ENCODE assay signal across 17 cellular contexts in genomic region chr11:132430352-132431091, GRCh38.
A peak's percentile ranks its signal among the peaks of the same experiment; 100 is the strongest.
DNase-seq lines count a peak whose midpoint lies in the region; ATAC-seq and TF ChIP-seq lines count a peak whose summit lies in the region.
"Had no signal": no experiment of that assay in that cellular context is flagged by ENCODE, and none has a peak within 500 bp of the region (broad histone marks: within the 10 kb centered on the region; RNA-seq: fewer than 3 reads in every experiment).

No MANE protein-coding gene starts in this region.

- H3K36me3 ChIP-seq in BLaER1 (no peaks in the 10 kb centered on the region), HEK293 (ENCODE audit: control insufficient read depth in 2 of 2, insufficient read depth in 1 of 2, low read length in 2 of 2) (no peaks in the 10 kb centered on the region), SK-N-SH (replicated peaks in 1 of 2; ENCODE audit: control insufficient read depth in 1 of 2, insufficient read depth in 2 of 2, low read length in 1 of 2) (no peaks in the 10 kb centered on the region), neural cell (ENCODE audit: insufficient read depth, low read length) (no peaks in the 10 kb centered on the region)
- H3K36me3 ChIP-seq: gastrocnemius medialis, thoracic aorta, WERI-Rb-1 had no signal

- no peaks in the 10 kb centered on the region for H3K36me3 Mint-ChIP-seq in activated T-cell treated with anti-CD3 and anti-CD28 coated beads, Interleukin-2, amount 50 U/mL, for 4 hours (ENCODE audit: insufficient read depth)

- no peaks in the 10 kb centered on the region for H3K9me3 Mint-ChIP-seq in activated T-cell treated with anti-CD3 and anti-CD28 coated beads, Interleukin-2, amount 50 U/mL, for 4 hours

- H3K27ac ChIP-seq in BLaER1 (no peak overlapping the region), HEK293 (ENCODE audit: extremely low read depth, low read depth, low read length) (peak overlapping the region; percentile 17; the same call in 1 of the 2 replicates), SK-N-SH (ENCODE audit: low read depth in 2 of 2, low read length in 1 of 2) (peak overlapping the region in 1 of 2 experiments; percentile 60; a peak in 2 of 4 replicates), neural cell (ENCODE audit: low read length) (peak overlapping the region; percentile 36)
- H3K27ac ChIP-seq: body of pancreas, gastrocnemius medialis, SK-N-MC, thoracic aorta, WERI-Rb-1 had no signal

- H4K20me1 ChIP-seq in BLaER1: no peaks in the 10 kb centered on the region
- no peaks in the 10 kb centered on the region for H4K20me1 ChIP-seq in SK-N-SH (ENCODE audit: insufficient read depth)
- no peaks in the 10 kb centered on the region for H4K20me1 ChIP-seq in neural cell (ENCODE audit: insufficient read depth)

- TF ChIP-seq RAD21 in SK-N-SH (IDR thresholded peaks at IDR 0.05; ENCODE audit: low read length) (peak; percentile 7; the same call in 1 of the 2 replicates), neural cell (conservative IDR thresholded peaks at IDR 0.05) (peak; percentile 22)

- no peak overlapping the region for H3K4me3 Mint-ChIP-seq in activated T-cell treated with anti-CD3 and anti-CD28 coated beads, Interleukin-2, amount 50 U/mL, for 4 hours
- H3K4me3 Mint-ChIP-seq: effector memory CD8-positive, alpha-beta T cell had no signal

- H3K9me3 ChIP-seq in BLaER1: no peaks in the 10 kb centered on the region
- H3K9me3 ChIP-seq in HEK293 (ENCODE audit: control insufficient read depth, insufficient read depth, low read depth, low read length): no peaks in the 10 kb centered on the region
- H3K9me3 ChIP-seq in SK-N-SH: no peaks in the 10 kb centered on the region
- H3K9me3 ChIP-seq in neural cell (ENCODE audit: low read length): no peaks in the 10 kb centered on the region
- H3K9me3 ChIP-seq: body of pancreas, gastrocnemius medialis, thoracic aorta had no signal

- CTCF ChIA-PET in HEK293 (lab: Yijun Ruan, JAX): no interaction called here
- CTCF ChIA-PET in SK-N-SH (lab: Yijun Ruan, JAX): interaction anchor here (0.8 to 1.2 kb wide), 3 partner anchors 16 to 511 kb away, joined by 3 to 4 read pairs (median 3); no protein-coding TSS in a partner anchor

- H3K79me2 ChIP-seq in SK-N-SH (ENCODE audit: insufficient read depth) (no peaks in the 10 kb centered on the region), neural cell (replicated peaks; ENCODE audit: insufficient read depth, low read length) (no peaks in the 10 kb centered on the region)

- TF ChIP-seq EP300 in SK-N-SH (IDR thresholded peaks at IDR 0.05; ENCODE audit: borderline replicate concordance in 1 of 2, low read depth in 1 of 2, low read length in 1 of 2) (peak in 1 of 2 experiments; percentile 54; a peak in 1 of 4 replicates), neural cell (conservative IDR thresholded peaks at IDR 0.05; ENCODE audit: poor library complexity, severe bottlenecking) (peak; percentile 42)

- H3K4me3 ChIP-seq in BLaER1: no peak overlapping the region
- no peak overlapping the region for H3K4me3 ChIP-seq in HEK293 (ENCODE audit: low read depth, low read length)
- no peak overlapping the region for H3K4me3 ChIP-seq in SK-N-SH (ENCODE audit: low read depth in 2 of 2, low read length in 1 of 2)
- no peak overlapping the region for H3K4me3 ChIP-seq in neural cell (ENCODE audit: low read length)
- H3K4me3 ChIP-seq: body of pancreas, gastrocnemius medialis, SK-N-MC, thoracic aorta had no signal

- no peaks in the 10 kb centered on the region for H3F3A ChIP-seq in SK-N-SH (replicated peaks; ENCODE audit: insufficient read depth)
- no peaks in the 10 kb centered on the region for H3F3A ChIP-seq in neural cell (ENCODE audit: insufficient read depth, low read length, poor library complexity, severe bottlenecking)

- H3K27me3 ChIP-seq in BLaER1: no peaks in the 10 kb centered on the region
- H3K27me3 ChIP-seq in SK-N-SH (ENCODE audit: insufficient read depth): no peaks in the 10 kb centered on the region
- H3K27me3 ChIP-seq in neural cell (ENCODE audit: insufficient read depth, low read depth, low read length): no peaks in the 10 kb centered on the region
- H3K27me3 ChIP-seq: body of pancreas, gastrocnemius medialis had no signal

- WGBS in SK-N-SH (ENCODE audit: low lambda C conversion rate): 9% methylated on average over 15 of the region's 16 CpGs

- H3K4me1 ChIP-seq in BLaER1 (peaks cover 34% of the 10 kb centered on the region), HEK293 (ENCODE audit: control insufficient read depth, insufficient read depth, low read length) (no peaks in the 10 kb centered on the region), SK-N-SH (ENCODE audit: control insufficient read depth in 1 of 2, insufficient read depth in 2 of 2, low read depth in 1 of 2, low read length in 1 of 2) (peaks cover 0 to 21% of the 10 kb centered on the region in 2 experiments; a peak in 2 of 4 replicates)
- H3K4me1 ChIP-seq: body of pancreas, gastrocnemius medialis had no signal

- ATAC-seq in HG03159 (IDR thresholded peaks at IDR 0.05; ENCODE audit: unreplicated experiment): no peak
- ATAC-seq in activated T-cell treated with anti-CD3 and anti-CD28 coated beads, Interleukin-2, amount 50 U/mL, for 4 hours: no peak
- ATAC-seq: body of pancreas; effector memory CD8-positive, alpha-beta T cell; gastrocnemius medialis had no signal

- peak overlapping the region; percentile 42 for H3K4me2 ChIP-seq in BLaER1
- no peak overlapping the region for H3K4me2 ChIP-seq in SK-N-SH
- peak overlapping the region; percentile 11 for H3K4me2 ChIP-seq in neural cell (ENCODE audit: low read length)

- peak; percentile 59 for DNase-seq in SK-N-SH
- DNase-seq in cortex of kidney (lab: John Stamatoyannopoulos, UW): no peak
- DNase-seq in NOMO-1 treated with DMSO at 0.1 percent for 48 hours (lab: John Stamatoyannopoulos, UW; ENCODE audit: unreplicated experiment): no peak
- no peak for DNase-seq in activated T-cell treated with anti-CD3 and anti-CD28 coated beads, Interleukin-2, amount 50 U/mL, for 4 hours
- DNase-seq: body of pancreas; effector memory CD8-positive, alpha-beta T cell; gastrocnemius medialis; NCI-H1048; posterior cingulate gyrus; stimulated activated CD4-positive, alpha-beta T cell treated with anti-CD3 and anti-CD28 coated beads, Interleukin-15, amount 100 ng/mL, for 24 hours; WERI-Rb-1 had no signal

- no peaks in the 10 kb centered on the region for H3K4me1 Mint-ChIP-seq in activated T-cell treated with anti-CD3 and anti-CD28 coated beads, Interleukin-2, amount 50 U/mL, for 4 hours (ENCODE audit: low read depth)

- H3K9me2 ChIP-seq in SK-N-SH (no peaks in the 10 kb centered on the region), neural cell (ENCODE audit: insufficient read depth, low read length) (no peaks in the 10 kb centered on the region)

- H3K27me3 Mint-ChIP-seq in activated T-cell treated with anti-CD3 and anti-CD28 coated beads, Interleukin-2, amount 50 U/mL, for 4 hours (ENCODE audit: low read depth): peaks cover 2% of the 10 kb centered on the region

- H2AFZ ChIP-seq in SK-N-SH (ENCODE audit: low read depth): no peak overlapping the region
- H2AFZ ChIP-seq in neural cell (ENCODE audit: low read depth, low read length): no peak overlapping the region

- H3K9ac ChIP-seq in BLaER1 (no peak overlapping the region), SK-N-SH (no peak overlapping the region), neural cell (ENCODE audit: low read length) (no peak overlapping the region)

- POLR2A ChIA-PET in HEK293 (lab: Yijun Ruan, JAX): no interaction called here
- POLR2A ChIA-PET in SK-N-SH (lab: Yijun Ruan, JAX): no interaction called here

- no peak for TF ChIP-seq CTCF in HEK293 (tag by site-specific recombination; IDR thresholded peaks at IDR 0.05)
- no peak for TF ChIP-seq CTCF in SK-N-SH (IDR thresholded peaks at IDR 0.05)
- TF ChIP-seq CTCF in neural cell (IDR thresholded peaks at IDR 0.05; ENCODE audit: poor library complexity, severe bottlenecking): no peak

TF ChIP-seq in HEK293, 187 proteins besides CTCF, POLR2A, EP300 and RAD21 (continues in another document):
- TF ChIP-seq ZNF16 (tag by site-specific recombination; IDR thresholded peaks at IDR 0.05; ENCODE audit: low read depth) (no peak), SETDB1 (IDR thresholded peaks at IDR 0.05; ENCODE audit: insufficient read length, low read length) (peak; percentile 23), TRIM28 (IDR thresholded peaks at IDR 0.05; ENCODE audit: borderline replicate concordance, low read length) (peak; percentile 89), KLF16 (tag by site-specific recombination; IDR thresholded peaks at IDR 0.05) (no peak), ZNF426 (tag by site-specific recombination; IDR thresholded peaks at IDR 0.05) (no peak), OSR2 (tag by site-specific recombination; IDR thresholded peaks at IDR 0.05) (no peak), ZNF600 (tag by site-specific recombination; IDR thresholded peaks at IDR 0.05) (no peak), ZNF792 (tag by site-specific recombination; IDR thresholded peaks at IDR 0.05) (no peak)

TF ChIP-seq in SK-N-SH, 30 proteins besides CTCF, POLR2A, EP300 and RAD21 (continues in another document):
- TF ChIP-seq POLR2AphosphoS5 (IDR thresholded peaks at IDR 0.05; ENCODE audit: low read depth, low read length) (no peak), SIN3A (IDR thresholded peaks at IDR 0.05; ENCODE audit: borderline replicate concordance, low read depth, low read length) (no peak), USF1 (IDR thresholded peaks at IDR 0.05; ENCODE audit: borderline replicate concordance, low read depth) (no peak)

TF ChIP-seq in neural cell, 6 proteins besides CTCF, POLR2A, EP300 and RAD21 (continues in another document):
- TF ChIP-seq EZH2 (IDR thresholded peaks at IDR 0.05; ENCODE audit: borderline replicate concordance, insufficient read depth, low read length, poor library complexity, severe bottlenecking) (no peak), POLR2AphosphoS5 (IDR thresholded peaks at IDR 0.05) (peak; percentile 24), TAF1 (IDR thresholded peaks at IDR 0.05; ENCODE audit: low read depth) (no peak), SMC3 (conservative IDR thresholded peaks at IDR 0.05; ENCODE audit: poor library complexity) (no peak)
